In the genomic region with DNA sequence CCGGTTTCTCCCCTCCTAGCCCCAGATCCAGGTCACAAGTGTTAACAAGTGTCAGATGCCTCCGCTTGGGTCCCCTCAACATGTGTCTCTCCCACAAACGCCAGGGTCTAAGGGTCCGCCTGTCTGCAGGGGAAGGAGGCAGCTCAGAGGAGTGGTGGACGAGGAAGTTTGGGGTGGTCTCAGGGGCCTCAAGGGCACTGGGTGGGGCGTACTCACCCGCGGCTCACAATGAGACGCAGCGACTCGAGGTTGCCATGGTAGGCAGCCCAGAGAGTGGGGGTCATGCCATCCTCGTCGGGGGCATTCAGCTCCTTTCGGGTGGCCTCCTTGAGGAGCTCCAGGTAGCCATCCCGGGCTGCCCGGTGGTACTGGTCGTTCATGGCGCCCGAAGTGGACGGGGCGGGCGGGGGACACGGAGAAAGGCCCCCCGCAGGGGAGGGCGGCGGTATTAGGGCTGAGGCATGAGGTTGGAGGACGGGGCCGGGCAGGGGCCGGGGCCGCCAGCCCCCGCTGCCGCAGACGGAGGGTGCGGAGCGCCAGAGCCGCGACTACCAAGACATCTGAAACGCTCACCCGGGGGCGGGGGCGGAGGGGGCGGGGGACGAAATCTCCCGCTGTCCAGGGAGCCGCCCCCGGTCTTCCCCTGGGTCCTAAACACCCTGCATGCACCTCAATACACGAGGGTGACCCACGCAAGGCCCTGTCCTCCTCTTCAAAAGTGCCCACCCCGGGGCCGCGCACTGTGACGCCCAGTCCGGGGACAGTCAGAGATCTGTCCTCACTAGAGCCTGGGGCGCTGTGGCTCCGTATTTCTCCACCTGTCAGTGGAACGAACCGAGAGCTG, we compare ENCODE assay signal across 9 cellular contexts. TPM values are rescaled to one million over a fixed set of nuclear protein-coding genes. Genes with fewer than 3 reads are reported as not detected.
DNase-seq lines count a peak whose midpoint lies in the region; ATAC-seq and TF ChIP-seq lines count a peak whose summit lies in the region.
"Had no signal": no experiment of that assay in that cellular context is flagged by ENCODE, and none has a peak within 500 bp of the region (broad histone marks: within the 10 kb centered on the region; RNA-seq: fewer than 3 reads in every experiment).

A gene (minus strand): TSS at position 562 of the 844 bp plus-strand sequence. CDS start 182 bp downstream, at position 380.

- no peaks in the 10 kb centered on the region for H3K36me3 ChIP-seq in right atrium auricular region
- no peaks in the 10 kb centered on the region for H3K36me3 ChIP-seq in spleen
- H3K36me3 ChIP-seq in tibial artery: no peaks in the 10 kb centered on the region
- H3K36me3 ChIP-seq: thyroid gland had no signal

- TF ChIP-seq CTCF in right atrium auricular region (IDR thresholded peaks at IDR 0.05): no peak
- no peak for TF ChIP-seq CTCF in spleen (IDR thresholded peaks at IDR 0.05 in 8 of 11, conservative IDR thresholded peaks at IDR 0.05 in 3 of 11)
- TF ChIP-seq CTCF in tibial artery (IDR thresholded peaks at IDR 0.05): no peak

- ATAC-seq in GM18867 (IDR thresholded peaks at IDR 0.05; ENCODE audit: unreplicated experiment): no peak
- no peak for ATAC-seq in HG03571 (IDR thresholded peaks at IDR 0.05; ENCODE audit: unreplicated experiment)

- intact Hi-C loops in activated CD4-positive, alpha-beta memory T cell treated with anti-CD3 and anti-CD28 coated beads for 36 hours (cut with micrococcal nuclease): loop anchor here (1.0 kb wide), 1 partner anchor 35 kb away; no protein-coding TSS in a partner anchor
- intact Hi-C loops in spleen (cut with DNase I; ENCODE audit: low total_unique reads) (no loop called here), tibial artery (cut with DNase I; ENCODE audit: low total_unique reads) (no loop called here)

- H3K9me3 ChIP-seq in right atrium auricular region (no peaks in the 10 kb centered on the region), spleen (no peaks in the 10 kb centered on the region), tibial artery (no peaks in the 10 kb centered on the region)
- H3K9me3 ChIP-seq: thyroid gland had no signal

- H3K27ac ChIP-seq in right atrium auricular region (no peak within 1 kb of the TSS), spleen (no peak within 1 kb of the TSS), tibial artery (no peak within 1 kb of the TSS)
- H3K27ac ChIP-seq: thyroid gland had no signal

- peaks cover 0 to 22% of the 10 kb centered on the region in 2 donors for H3K27me3 ChIP-seq in right atrium auricular region
- H3K27me3 ChIP-seq in spleen (replicated peaks in 1 of 7): peaks cover 5 to 100% (median 75%) of the 10 kb centered on the region in 7 donors
- peaks cover 5 to 91% of the 10 kb centered on the region in 2 donors for H3K27me3 ChIP-seq in tibial artery

- POLR2A ChIA-PET in activated CD4-positive, alpha-beta memory T cell treated with anti-CD3 and anti-CD28 coated beads for 36 hours (lab: Charles Lee): no interaction called here

- H3K27ac Mint-ChIP-seq in activated CD4-positive, alpha-beta memory T cell treated with anti-CD3 and anti-CD28 coated beads for 36 hours: no peak within 1 kb of the TSS

- H3K4me3 ChIP-seq in right atrium auricular region (peak within 1 kb of the TSS; percentile 7 to 42), spleen (peak within 1 kb of the TSS in 6 of 8 donors; percentile 21 to 67 (median 29)), tibial artery (peak within 1 kb of the TSS in 1 of 2 donors; percentile 32)

- TF ChIP-seq POLR2A in spleen (IDR thresholded peaks at IDR 0.05): no peak

- peak in 2 of 3 experiments; percentile 63 to 64 for DNase-seq in NCI-H1417 (lab: John Stamatoyannopoulos, UW)
- no peak for DNase-seq in NCI-H1417 treated with DMSO at 0.1 percent for 48 hours (lab: John Stamatoyannopoulos, UW)
- peak; percentile 22 for DNase-seq in activated CD4-positive, alpha-beta memory T cell treated with anti-CD3 and anti-CD28 coated beads for 36 hours
- DNase-seq in right atrium auricular region (ENCODE audit: low spot score): no peak
- DNase-seq in spleen: no peak
- no peak for DNase-seq in tibial artery

- H3K4me1 ChIP-seq in right atrium auricular region: peaks cover 0 to 39% of the 10 kb centered on the region in 2 donors
- peaks cover 15 to 32% (median 24%) of the 10 kb centered on the region in 6 donors for H3K4me1 ChIP-seq in spleen
- peaks cover 0 to 25% (median 22%) of the 10 kb centered on the region in 4 donors for H3K4me1 ChIP-seq in tibial artery

- H3K36me3 Mint-ChIP-seq in activated CD4-positive, alpha-beta memory T cell treated with anti-CD3 and anti-CD28 coated beads for 36 hours: no peaks in the 10 kb centered on the region

- H3K4me1 Mint-ChIP-seq in activated CD4-positive, alpha-beta memory T cell treated with anti-CD3 and anti-CD28 coated beads for 36 hours (ENCODE audit: low read depth): peaks cover 6% of the 10 kb centered on the region

- H3K9me3 Mint-ChIP-seq in activated CD4-positive, alpha-beta memory T cell treated with anti-CD3 and anti-CD28 coated beads for 36 hours: no peaks in the 10 kb centered on the region

- WGBS in spleen, 5 donors: 4 to 7% (median 5%) methylated on average over 17 to 56 of the region's 57 CpGs

- peaks cover 44% of the 10 kb centered on the region for H3K27me3 Mint-ChIP-seq in activated CD4-positive, alpha-beta memory T cell treated with anti-CD3 and anti-CD28 coated beads for 36 hours

- H3K4me3 Mint-ChIP-seq in activated CD4-positive, alpha-beta memory T cell treated with anti-CD3 and anti-CD28 coated beads for 36 hours: no peak within 1 kb of the TSS

- CTCF ChIA-PET in activated CD4-positive, alpha-beta memory T cell treated with anti-CD3 and anti-CD28 coated beads for 36 hours (lab: Charles Lee): interaction anchor here (1.2 to 11.6 kb wide), 3 partner anchors 9 to 64 kb away, joined by 4 to 195 read pairs (median 5); no protein-coding TSS in a partner anchor

RNA-seq across cellular contexts. Expression of the gene that starts here (rescaled TPM):
- not detected for total RNA-seq in activated CD4-positive, alpha-beta memory T cell treated with anti-CD3 and anti-CD28 coated beads for 36 hours
- total RNA-seq in right atrium auricular region (under 1 TPM; 0.20 to 0.22 TPM), spleen (not detected)
- not detected for polyA plus RNA-seq in spleen
- total RNA-seq: thyroid gland had no signal

Comparison
In these comparisons a context has a peak if more than half of its experiments do, and no peak if none do; other contexts are left out.
1. DNase-seq: peak in NCI-H1417 (2 of 3); none in NCI-H1417 treated with DMSO at 0.1 percent for 48 hours (single experiment), right atrium auricular region (single experiment), spleen (single experiment) and tibial artery (0 of 2).
2. Peak in DNase-seq in activated CD4-positive, alpha-beta memory T cell treated with anti-CD3 and anti-CD28 coated beads for 36 hours; RNA of the gene not detected or under 1 TPM.